8 cellular contexts compared by ENCODE assay signal in the genomic region with DNA sequence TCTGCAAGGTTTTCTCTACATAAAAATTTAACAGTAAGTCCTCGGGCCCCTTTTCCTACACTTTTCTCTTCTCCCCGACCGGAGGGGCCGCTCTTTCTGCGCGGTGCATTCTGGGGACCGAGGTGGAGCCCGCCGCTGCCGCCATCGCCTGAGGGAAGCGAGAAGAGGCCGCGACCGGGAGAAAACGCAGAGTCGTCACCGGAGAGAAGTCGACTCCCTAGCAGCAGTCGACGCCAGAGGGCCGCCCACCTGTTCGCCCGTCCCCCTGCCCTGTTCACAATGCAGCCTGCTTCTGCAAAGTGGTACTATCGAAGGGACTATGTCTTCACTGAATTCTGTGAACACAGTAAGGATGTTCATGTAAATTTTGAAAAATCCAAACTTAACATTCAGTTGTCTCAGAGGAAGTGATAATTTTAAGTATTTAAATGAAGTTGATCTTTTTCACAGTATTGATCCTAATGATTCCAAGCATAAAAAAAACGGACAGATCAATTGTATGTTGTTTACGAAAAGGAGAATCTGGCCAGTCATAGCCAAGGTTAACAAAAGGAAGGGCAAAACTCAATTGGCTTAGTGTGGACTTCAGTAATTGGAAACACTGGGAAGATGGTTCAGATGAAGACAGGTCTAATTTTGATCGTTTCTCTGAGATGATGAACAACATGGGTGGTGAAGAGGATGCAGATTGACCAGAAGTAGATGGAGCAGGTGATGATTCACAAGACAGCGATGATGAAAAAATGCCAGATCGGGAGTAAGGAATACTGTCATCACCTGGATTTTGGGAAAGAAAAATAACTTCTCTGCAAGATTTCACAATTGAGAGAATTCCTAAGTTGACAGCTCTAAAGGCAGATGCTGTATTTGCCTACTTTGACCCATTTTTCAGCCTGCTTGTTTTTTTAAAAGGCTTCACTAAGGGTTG. TPM values are rescaled to one million over a fixed set of nuclear protein-coding genes. Genes with fewer than 3 reads are reported as not detected.
DNase-seq lines count a peak whose midpoint lies in the region; FAIRE-seq and TF ChIP-seq lines count a peak whose summit lies in the region.

No MANE protein-coding gene starts in this region.

- no peaks in the 10 kb centered on the region for H3K27me3 Mint-ChIP-seq in endothelial cell (ENCODE audit: unreplicated experiment)
- no peaks in the 10 kb centered on the region for H3K27me3 Mint-ChIP-seq in Calu3 (ENCODE audit: unreplicated experiment)

- no peak overlapping the region for H3K9ac ChIP-seq in stomach smooth muscle (ENCODE audit: low read length in 2 of 2)

- H3K4me1 Mint-ChIP-seq in endothelial cell (ENCODE audit: unreplicated experiment) (peaks cover 7% of the 10 kb centered on the region), Calu3 (ENCODE audit: low read depth, unreplicated experiment) (no peaks in the 10 kb centered on the region)

- H3K36me3 Mint-ChIP-seq in endothelial cell (ENCODE audit: low read depth, unreplicated experiment) (no peaks in the 10 kb centered on the region), Calu3 (ENCODE audit: insufficient read depth, unreplicated experiment) (no peaks in the 10 kb centered on the region)

- peak overlapping the region; percentile 20 to 52 for H3K4me3 ChIP-seq in stomach smooth muscle (ENCODE audit: low read length in 2 of 2)

- no peak for TF ChIP-seq CTCF in endothelial cell (IDR thresholded peaks at IDR 0.05; ENCODE audit: unreplicated experiment)
- TF ChIP-seq CTCF in Calu3 (IDR thresholded peaks at IDR 0.05; ENCODE audit: unreplicated experiment): no peak

- FAIRE-seq in GM19239 (lab: Jason Lieb, UNC): peak; percentile 90

- intact Hi-C loops in Calu3 (cut with micrococcal nuclease; ENCODE audit: unreplicated experiment): no loop called here

- no TSS peak for BruUV-seq in Calu3 (replicated peaks; lab: Mats Ljungman, UMichigan)

- H3K4me3 Mint-ChIP-seq in endothelial cell (ENCODE audit: unreplicated experiment) (no peak overlapping the region), Calu3 (ENCODE audit: low read depth, unreplicated experiment) (no peak overlapping the region)

- H3K9me3 ChIP-seq in stomach smooth muscle (ENCODE audit: control insufficient read depth in 2 of 2, low read length in 2 of 2): no peaks in the 10 kb centered on the region

- CTCF ChIA-PET in Calu3 (lab: Charles Lee): no interaction called here

- no peaks in the 10 kb centered on the region for H3K4me1 ChIP-seq in stomach smooth muscle (ENCODE audit: control insufficient read depth, insufficient read depth, low read length)

- H3K27ac Mint-ChIP-seq in endothelial cell (ENCODE audit: unreplicated experiment) (no peak overlapping the region), Calu3 (ENCODE audit: unreplicated experiment) (no peak overlapping the region)

- no peaks in the 10 kb centered on the region for H3K9me3 Mint-ChIP-seq in endothelial cell (ENCODE audit: unreplicated experiment)
- H3K9me3 Mint-ChIP-seq in Calu3 (ENCODE audit: low read depth, unreplicated experiment): no peaks in the 10 kb centered on the region

- no peak overlapping the region for H3K27ac ChIP-seq in stomach smooth muscle (ENCODE audit: low read length)

- DNase-seq in GM19239 (ENCODE audit: insufficient read length, low spot score) (peak; percentile 10), endothelial cell (ENCODE audit: low spot score) (peak; percentile 72), nucleus accumbens (lab: John Stamatoyannopoulos, UW) (peak in 49 of 56 donors; percentile 2 to 78 (median 32)), DMS114 treated with DMSO at 0.1 percent for 48 hours (lab: John Stamatoyannopoulos, UW; ENCODE audit: unreplicated experiment) (no peak), Calu3 (no peak), 8988T (no peak)
- DNase-seq in activated CD8-positive, alpha-beta memory T cell treated with anti-CD3 and anti-CD28 coated beads, Interleukin-2, amount 50 U/mL, for 1 hour (ENCODE audit: extremely low read depth): peak; percentile 22

- H3K27me3 ChIP-seq in stomach smooth muscle (ENCODE audit: control insufficient read depth in 1 of 2, insufficient read depth in 2 of 2, low read length in 2 of 2): no peaks in the 10 kb centered on the region

- H3K36me3 ChIP-seq in stomach smooth muscle (ENCODE audit: control insufficient read depth in 2 of 2, insufficient read depth in 2 of 2, low read length in 2 of 2): no peaks in the 10 kb centered on the region

RNA-seq across cellular contexts. Expression of a gene that starts 55.8 kb away (rescaled TPM):
- total RNA-seq in endothelial cell (ENCODE audit: unreplicated experiment) (33.4 TPM), Calu3 (2022) (42.4 and 42.8 TPM in 2 replicates)

Comparison
In these comparisons a context has a peak if more than half of its experiments do, and no peak if none do; other contexts are left out.
1. DNase-seq: peak in GM19239 (single experiment), activated CD8-positive, alpha-beta memory T cell treated with anti-CD3 and anti-CD28 coated beads, Interleukin-2, amount 50 U/mL, for 1 hour (single experiment), endothelial cell (single experiment) and nucleus accumbens (49 of 56); none in DMS114 treated with DMSO at 0.1 percent for 48 hours (single experiment), Calu3 (single experiment) and 8988T (single experiment).